8 cellular contexts compared by ENCODE assay signal in the genomic region with DNA sequence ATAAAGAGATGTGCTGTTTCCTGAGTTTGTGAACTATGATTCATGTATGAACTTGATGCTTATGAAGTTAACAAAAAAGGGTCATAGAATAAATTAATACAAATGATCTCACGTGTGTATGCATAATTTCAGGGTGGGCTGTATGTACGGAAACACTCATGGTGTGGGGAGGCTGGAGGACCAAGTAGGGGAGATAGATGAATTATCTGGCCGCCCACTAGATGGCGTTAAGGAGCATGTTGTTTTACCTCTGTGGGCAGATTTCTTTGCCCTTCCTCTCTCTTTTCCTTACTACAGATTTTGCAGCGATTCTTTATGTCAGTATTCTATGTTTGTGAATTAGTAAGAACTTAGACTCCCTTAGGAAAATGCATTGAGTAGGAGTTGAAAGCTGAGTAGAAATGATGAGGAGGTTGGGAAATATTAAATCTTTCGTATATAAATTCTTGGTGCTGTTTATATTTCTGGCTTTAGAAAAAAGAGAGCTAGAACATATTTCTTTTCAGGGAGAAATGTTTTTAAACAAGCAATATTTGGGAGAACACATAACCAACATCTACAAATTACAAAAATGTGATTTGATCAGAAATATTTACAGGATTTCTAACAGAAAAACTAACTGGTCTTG. TPM values are rescaled to one million over a fixed set of nuclear protein-coding genes. Genes with fewer than 3 reads are reported as not detected.
DNase-seq lines count a peak whose midpoint lies in the region; ATAC-seq, FAIRE-seq and TF ChIP-seq lines count a peak whose summit lies in the region.

No MANE protein-coding gene starts in this region.

- peaks cover 6% of the 10 kb centered on the region for H3K27me3 Mint-ChIP-seq in activated naive CD4-positive, alpha-beta T cell treated with anti-CD3 and anti-CD28 coated beads for 36 hours (ENCODE audit: low read depth)

- intact Hi-C loops in activated naive CD4-positive, alpha-beta T cell treated with anti-CD3 and anti-CD28 coated beads for 36 hours (cut with micrococcal nuclease): loop anchor here (1.0 to 5.0 kb wide), 4 partner anchors 149 to 405 kb away; no protein-coding TSS in a partner anchor
- intact Hi-C loops in spleen (cut with DNase I; ENCODE audit: low total_unique reads): no loop called here

- ATAC-seq in GM19351 (IDR thresholded peaks at IDR 0.05; ENCODE audit: unreplicated experiment) (peak; percentile 94), RWPE2 (ENCODE audit: low read depth) (peak; percentile 67; the same call in 2 of the 3 replicates)

- H3K4me3 Mint-ChIP-seq in activated naive CD4-positive, alpha-beta T cell treated with anti-CD3 and anti-CD28 coated beads for 36 hours: no peak overlapping the region

- peak; percentile 83 for TF ChIP-seq CTCF in RWPE2 (IDR thresholded peaks at IDR 0.05; ENCODE audit: poor library complexity, severe bottlenecking)
- peak; percentile 53 to 76 for TF ChIP-seq CTCF in right atrium auricular region (IDR thresholded peaks at IDR 0.05)
- TF ChIP-seq CTCF in spleen (IDR thresholded peaks at IDR 0.05 in 8 of 11, conservative IDR thresholded peaks at IDR 0.05 in 3 of 11): peak in 10 of 11 experiments; percentile 11 to 73 (median 58)

- WGBS in spleen, 5 donors: 13 to 18% (median 17%) methylated on average over 6 of the region's 6 CpGs

- no peak overlapping the region for H3K4me3 ChIP-seq in RWPE2 (ENCODE audit: severe bottlenecking)
- H3K4me3 ChIP-seq in right atrium auricular region: no peak overlapping the region
- H3K4me3 ChIP-seq in spleen: no peak overlapping the region

- no peak overlapping the region for H3K27ac ChIP-seq in RWPE2 (ENCODE audit: poor library complexity, severe bottlenecking)
- no peak overlapping the region for H3K27ac ChIP-seq in right atrium auricular region
- no peak overlapping the region for H3K27ac ChIP-seq in spleen

- H3K36me3 Mint-ChIP-seq in activated naive CD4-positive, alpha-beta T cell treated with anti-CD3 and anti-CD28 coated beads for 36 hours (ENCODE audit: low read depth): no peaks in the 10 kb centered on the region

- CTCF ChIA-PET in activated naive CD4-positive, alpha-beta T cell treated with anti-CD3 and anti-CD28 coated beads for 36 hours (lab: Charles Lee): interaction anchor here (0.6 to 0.8 kb wide), 7 partner anchors 12 to 422 kb away, joined by 3 to 4 read pairs (median 3); no protein-coding TSS in a partner anchor

- peaks cover 3% of the 10 kb centered on the region for H3K27me3 ChIP-seq in RWPE2 (ENCODE audit: insufficient read depth, poor library complexity, severe bottlenecking)
- no peaks in the 10 kb centered on the region for H3K27me3 ChIP-seq in right atrium auricular region
- H3K27me3 ChIP-seq in spleen (replicated peaks in 1 of 7): peaks cover 0 to 26% (median 0%) of the 10 kb centered on the region in 7 donors

- no peaks in the 10 kb centered on the region for H3K9me3 ChIP-seq in RWPE2 (ENCODE audit: severe bottlenecking)
- H3K9me3 ChIP-seq in right atrium auricular region: no peaks in the 10 kb centered on the region
- peaks cover 0 to 13% (median 0%) of the 10 kb centered on the region in 8 donors for H3K9me3 ChIP-seq in spleen

- H3K27ac Mint-ChIP-seq in activated naive CD4-positive, alpha-beta T cell treated with anti-CD3 and anti-CD28 coated beads for 36 hours: no peak overlapping the region

- no peaks in the 10 kb centered on the region for H3K4me1 ChIP-seq in RWPE2 (ENCODE audit: insufficient read depth, poor library complexity, severe bottlenecking)
- no peaks in the 10 kb centered on the region for H3K4me1 ChIP-seq in right atrium auricular region
- no peaks in the 10 kb centered on the region for H3K4me1 ChIP-seq in spleen

- TF ChIP-seq POLR2A in spleen (IDR thresholded peaks at IDR 0.05): no peak

- no peaks in the 10 kb centered on the region for H3K4me1 Mint-ChIP-seq in activated naive CD4-positive, alpha-beta T cell treated with anti-CD3 and anti-CD28 coated beads for 36 hours (ENCODE audit: low read depth)

- FAIRE-seq in HTR-8/SVneo (lab: Jason Lieb, UNC): no peak

- DNase-seq in COLO829 (ENCODE audit: low spot score): peak; percentile 57
- peak; percentile 21 for DNase-seq in HTR-8/SVneo (ENCODE audit: insufficient read length, low spot score)
- DNase-seq in RWPE2 (ENCODE audit: low spot score): no peak
- DNase-seq in activated naive CD4-positive, alpha-beta T cell treated with anti-CD3 and anti-CD28 coated beads for 36 hours: peak; percentile 75
- no peak for DNase-seq in right atrium auricular region (ENCODE audit: low spot score)
- DNase-seq in spleen: no peak
- DNase-seq in middle frontal gyrus (ENCODE audit: extremely low spot score, low spot score): no peak

- H3K9me3 Mint-ChIP-seq in activated naive CD4-positive, alpha-beta T cell treated with anti-CD3 and anti-CD28 coated beads for 36 hours: peaks cover 8% of the 10 kb centered on the region

- H3K36me3 ChIP-seq in RWPE2 (ENCODE audit: low read depth) (no peaks in the 10 kb centered on the region), right atrium auricular region (no peaks in the 10 kb centered on the region), spleen (no peaks in the 10 kb centered on the region)

RNA-seq across cellular contexts. Expression of a gene that starts 47.4 kb away (rescaled TPM):
- total RNA-seq in activated naive CD4-positive, alpha-beta T cell treated with anti-CD3 and anti-CD28 coated beads for 36 hours: 10 to 100 TPM; 16.1 to 18.5 TPM
- 1 to 10 TPM; 3.5 to 7.6 TPM for total RNA-seq in right atrium auricular region
- 10 to 100 TPM in 5 of 7 donors, 1 to 10 TPM in 2; 8.9 to 17.7 (median 14.8) TPM for total RNA-seq in spleen
- polyA plus RNA-seq in spleen: 1 to 10 TPM; 3.7 to 6.9 (median 4.1) TPM

Comparison
In these comparisons a context has a peak if more than half of its experiments do, and no peak if none do; other contexts are left out.
1. DNase-seq: peak in COLO829 (single experiment), HTR-8/SVneo (single experiment) and activated naive CD4-positive, alpha-beta T cell treated with anti-CD3 and anti-CD28 coated beads for 36 hours (single experiment); none in RWPE2 (single experiment), right atrium auricular region (single experiment), spleen (single experiment) and middle frontal gyrus (single experiment).
2. Peak in every context shown above with its lines, with median percentiles within 50 percentile points of each other: CTCF ChIP-seq.